In genomic region chr2:238987352-238987981, GRCh38 we compare ENCODE assay signal across 18 cellular contexts.
A peak's percentile ranks its signal among the peaks of the same experiment; 100 is the strongest.
DNase-seq lines count a peak whose midpoint lies in the region; ATAC-seq, FAIRE-seq and TF ChIP-seq lines count a peak whose summit lies in the region.
"Had no signal": no experiment of that assay in that cellular context is flagged by ENCODE, and none has a peak within 500 bp of the region (broad histone marks: within the 10 kb centered on the region; RNA-seq: fewer than 3 reads in every experiment).

No MANE protein-coding gene starts in this region.

- H3K4me1 Mint-ChIP-seq in GM23338 (peaks cover 7% of the 10 kb centered on the region; the same call in 2 of the 3 replicates), nephron progenitor cell (peaks cover 35% of the 10 kb centered on the region)
- H3K4me1 Mint-ChIP-seq: CD8-positive, alpha-beta memory T cell had no signal

- 0 out of 2 replicates have a peak overlapping the region, but pooled peaks have one; percentile 76 for H2AFZ ChIP-seq in GM23338

- H3K27me3 Mint-ChIP-seq in GM23338 (ENCODE audit: insufficient read depth, low read depth, poor library complexity): peaks cover 14% of the 10 kb centered on the region
- peaks cover 12% of the 10 kb centered on the region for H3K27me3 Mint-ChIP-seq in nephron progenitor cell (ENCODE audit: low read depth, poor library complexity)

- intact Hi-C loops in vagina (cut with DNase I): no loop called here

- H3K9me3 Mint-ChIP-seq in GM23338 (peaks cover 8% of the 10 kb centered on the region), nephron progenitor cell (peaks cover 12% of the 10 kb centered on the region)

- H3K27me3 ChIP-seq in GM23338 (ENCODE audit: insufficient read depth) (no peaks in the 10 kb centered on the region), vagina (no peaks in the 10 kb centered on the region)
- H3K27me3 ChIP-seq: BLaER1 had no signal

- no peak overlapping the region for H3K27ac Mint-ChIP-seq in GM23338
- H3K27ac Mint-ChIP-seq in nephron progenitor cell: peak overlapping the region; percentile 38

- no peak for TF ChIP-seq POLR2A in vagina (IDR thresholded peaks at IDR 0.05)

- no peaks in the 10 kb centered on the region for H3F3A ChIP-seq in GM23338 (replicated peaks; ENCODE audit: low read depth)

- H3K4me3 Mint-ChIP-seq in GM23338 (no peak overlapping the region), nephron progenitor cell (no peak overlapping the region)
- H3K4me3 Mint-ChIP-seq: CD8-positive, alpha-beta memory T cell had no signal

- H4K20me1 ChIP-seq in GM23338 (replicated peaks; ENCODE audit: insufficient read depth): no peaks in the 10 kb centered on the region
- H4K20me1 ChIP-seq: BLaER1 had no signal

- POLR2A ChIA-PET in RWPE1 (lab: Yijun Ruan, JAX; ENCODE audit: low non-redundant PET): no interaction called here

- H3K4me2 ChIP-seq in GM23338: no peak overlapping the region
- H3K4me2 ChIP-seq: BLaER1 had no signal

- peak; percentile 91 for FAIRE-seq in endometrium (lab: Jason Lieb, UNC)
- FAIRE-seq: D721Med, K562 had no signal

- H3K4me3 ChIP-seq in GM23338 (no peak overlapping the region), vagina (no peak overlapping the region)
- H3K4me3 ChIP-seq: BLaER1, HAP-1, K562 had no signal

- no peaks in the 10 kb centered on the region; the same call in 2 of the 3 replicates for H3K36me3 Mint-ChIP-seq in GM23338 (ENCODE audit: low read depth)
- H3K36me3 Mint-ChIP-seq in nephron progenitor cell (ENCODE audit: low read depth): no peaks in the 10 kb centered on the region
- H3K36me3 Mint-ChIP-seq: CD8-positive, alpha-beta memory T cell had no signal

- ATAC-seq in GM23338 (no peak), GM21576 (IDR thresholded peaks at IDR 0.05; ENCODE audit: unreplicated experiment) (no peak)
- ATAC-seq: K562 had no signal

- no peaks in the 10 kb centered on the region for H3K79me2 ChIP-seq in GM23338 (replicated peaks; ENCODE audit: insufficient read depth)

- TF ChIP-seq CTCF in GM23338 (conservative IDR thresholded peaks at IDR 0.05; ENCODE audit: low read depth in 2 of 2) (no peak), nephron progenitor cell (IDR thresholded peaks at IDR 0.05) (no peak), vagina (IDR thresholded peaks at IDR 0.05) (no peak), RWPE1 (conservative IDR thresholded peaks at IDR 0.05; ENCODE audit: low read depth) (no peak)

- H3K36me3 ChIP-seq in GM23338 (ENCODE audit: insufficient read depth) (no peaks in the 10 kb centered on the region), vagina (no peaks in the 10 kb centered on the region)
- H3K36me3 ChIP-seq: BLaER1, HAP-1 had no signal

- no peaks in the 10 kb centered on the region for H3K9me2 ChIP-seq in GM23338 (ENCODE audit: insufficient read depth)

- H3K9me3 ChIP-seq in vagina: no peaks in the 10 kb centered on the region
- H3K9me3 ChIP-seq: HAP-1 had no signal

- CTCF ChIA-PET in RWPE1 (lab: Yijun Ruan, JAX): interaction anchor here (0.6 kb wide), 1 partner anchor 56 kb away, joined by 3 read pairs; no protein-coding TSS in a partner anchor

- H3K4me1 ChIP-seq in GM23338 (ENCODE audit: insufficient read depth) (no peaks in the 10 kb centered on the region), vagina (no peaks in the 10 kb centered on the region)
- H3K4me1 ChIP-seq: BLaER1, HAP-1 had no signal

- DNase-seq in GM23338 (ENCODE audit: low spot score) (no peak), nephron progenitor cell (no peak), vagina (ENCODE audit: extremely low spot score in 2 of 2) (no peak), RWPE1 (ENCODE audit: low spot score) (no peak), cerebellum (ENCODE audit: low spot score) (no peak)
- DNase-seq: ACHN; CD8-positive, alpha-beta memory T cell; DMS79 treated with DMSO at 0.1 percent for 48 hours; MV-4-11; NCI-H2029 treated with DMSO at 0.1 percent for 48 hours; NCI-H748 treated with DMSO at 0.1 percent for 48 hours; RPMI8226 had no signal

- H3K27ac ChIP-seq in GM23338 (ENCODE audit: low read depth) (no peak overlapping the region), vagina (peak overlapping the region; percentile 39), RWPE1 (no peak overlapping the region)
- H3K27ac ChIP-seq: BLaER1 had no signal

TF ChIP-seq in GM23338, 12 proteins besides CTCF, POLR2A, EP300 and RAD21 (continues in another document):
- TF ChIP-seq CREB1 (CRISPR knock-in tag; IDR thresholded peaks at IDR 0.05; ENCODE audit: low read depth) (no peak), POLR2AphosphoS5 (IDR thresholded peaks at IDR 0.05; ENCODE audit: low read depth) (no peak), ZNF114 (CRISPR knock-in tag; IDR thresholded peaks at IDR 0.05) (no peak), JUNB (IDR thresholded peaks at IDR 0.05; ENCODE audit: unreplicated experiment) (no peak), EZH2phosphoT487 (IDR thresholded peaks at IDR 0.05; ENCODE audit: unreplicated experiment) (no peak), EZH2 (IDR thresholded peaks at IDR 0.05; ENCODE audit: low read depth, unreplicated experiment) (no peak), NANOG (IDR thresholded peaks at IDR 0.05; ENCODE audit: borderline replicate concordance) (no peak), ZNF331 (CRISPR knock-in tag; IDR thresholded peaks at IDR 0.05; ENCODE audit: low read depth) (no peak), REST (IDR thresholded peaks at IDR 0.05; ENCODE audit: unreplicated experiment) (no peak), STAT1 (IDR thresholded peaks at IDR 0.05; ENCODE audit: unreplicated experiment) (no peak)
- TF ChIP-seq, protein P1, sequence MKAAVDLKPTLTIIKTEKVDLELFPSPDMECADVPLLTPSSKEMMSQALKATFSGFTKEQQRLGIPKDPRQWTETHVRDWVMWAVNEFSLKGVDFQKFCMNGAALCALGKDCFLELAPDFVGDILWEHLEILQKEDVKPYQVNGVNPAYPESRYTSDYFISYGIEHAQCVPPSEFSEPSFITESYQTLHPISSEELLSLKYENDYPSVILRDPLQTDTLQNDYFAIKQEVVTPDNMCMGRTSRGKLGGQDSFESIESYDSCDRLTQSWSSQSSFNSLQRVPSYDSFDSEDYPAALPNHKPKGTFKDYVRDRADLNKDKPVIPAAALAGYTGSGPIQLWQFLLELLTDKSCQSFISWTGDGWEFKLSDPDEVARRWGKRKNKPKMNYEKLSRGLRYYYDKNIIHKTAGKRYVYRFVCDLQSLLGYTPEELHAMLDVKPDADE (IDR thresholded peaks at IDR 0.05): no peak
